ENCODE assay signal across 10 cellular contexts in genomic region chr16:73056911-73057310, GRCh38. TPM values are rescaled to one million over a fixed set of nuclear protein-coding genes. Genes with fewer than 3 reads are reported as not detected.
A peak's percentile ranks its signal among the peaks of the same experiment; 100 is the strongest.
DNase-seq lines count a peak whose midpoint lies in the region; ATAC-seq and TF ChIP-seq lines count a peak whose summit lies in the region.
"Had no signal": no experiment of that assay in that cellular context is flagged by ENCODE, and none has a peak within 500 bp of the region (broad histone marks: within the 10 kb centered on the region; RNA-seq: fewer than 3 reads in every experiment).

No MANE protein-coding gene starts in this region.

- peak overlapping the region; percentile 63 for H3K4me3 ChIP-seq in iPS-20b (ENCODE audit: low read length)

- peaks cover 31% of the 10 kb centered on the region for H3K27me3 Mint-ChIP-seq in T-helper 2 cell treated with Interferon-gamma antibody and Interleukin-4, amounts not matched to agents 5 μg/mL and 100 μg/mL, for 36 hours (ENCODE audit: low read depth)
- peaks cover 54% of the 10 kb centered on the region for H3K27me3 Mint-ChIP-seq in activated CD4-positive, alpha-beta memory T cell treated with anti-CD3 and anti-CD28 coated beads, Interleukin-2, amount 10 ng/mL, durations not matched to agents 7 days and 5 days

- CTCF ChIA-PET in activated CD4-positive, alpha-beta memory T cell treated with anti-CD3 and anti-CD28 coated beads, Interleukin-2, amount 10 ng/mL, durations not matched to agents 7 days and 5 days (lab: Charles Lee): no interaction called here
- CTCF ChIA-PET in GM10248 (lab: Yijun Ruan, JAX): interaction anchor here (0.8 kb wide), 1 partner anchor 55 kb away, joined by 3 read pairs; no protein-coding TSS in a partner anchor

- peaks cover 88% of the 10 kb centered on the region for H3K27me3 ChIP-seq in iPS-20b (ENCODE audit: insufficient read depth, low read length)

- H3K36me3 Mint-ChIP-seq in T-helper 2 cell treated with Interferon-gamma antibody and Interleukin-4, amounts not matched to agents 5 μg/mL and 100 μg/mL, for 36 hours (ENCODE audit: low read depth): no peaks in the 10 kb centered on the region
- no peaks in the 10 kb centered on the region for H3K36me3 Mint-ChIP-seq in activated CD4-positive, alpha-beta memory T cell treated with anti-CD3 and anti-CD28 coated beads, Interleukin-2, amount 10 ng/mL, durations not matched to agents 7 days and 5 days (ENCODE audit: low read depth)

- POLR2A ChIA-PET in activated CD4-positive, alpha-beta memory T cell treated with anti-CD3 and anti-CD28 coated beads, Interleukin-2, amount 10 ng/mL, durations not matched to agents 7 days and 5 days (lab: Charles Lee): no interaction called here
- POLR2A ChIA-PET in GM10248 (lab: Yijun Ruan, JAX): no interaction called here

- peak overlapping the region; percentile 90 for H3K4me3 Mint-ChIP-seq in T-helper 2 cell treated with Interferon-gamma antibody and Interleukin-4, amounts not matched to agents 5 μg/mL and 100 μg/mL, for 36 hours
- peak overlapping the region; percentile 71 for H3K4me3 Mint-ChIP-seq in activated CD4-positive, alpha-beta memory T cell treated with anti-CD3 and anti-CD28 coated beads, Interleukin-2, amount 10 ng/mL, durations not matched to agents 7 days and 5 days

- H3K4me1 ChIP-seq in iPS-20b (ENCODE audit: insufficient read depth, low read length): peaks cover 64% of the 10 kb centered on the region

- H3K27ac ChIP-seq in iPS-20b (ENCODE audit: low read length) (no peak overlapping the region), substantia nigra (ENCODE audit: low read depth, low read length, poor library complexity, severe bottlenecking) (peak overlapping the region; percentile 65)

- H3K4me1 Mint-ChIP-seq in T-helper 2 cell treated with Interferon-gamma antibody and Interleukin-4, amounts not matched to agents 5 μg/mL and 100 μg/mL, for 36 hours (ENCODE audit: low read depth): peaks cover 18% of the 10 kb centered on the region
- H3K4me1 Mint-ChIP-seq in activated CD4-positive, alpha-beta memory T cell treated with anti-CD3 and anti-CD28 coated beads, Interleukin-2, amount 10 ng/mL, durations not matched to agents 7 days and 5 days: peaks cover 13% of the 10 kb centered on the region

- ATAC-seq in GM19467 (IDR thresholded peaks at IDR 0.05; ENCODE audit: unreplicated experiment): no peak

- no peaks in the 10 kb centered on the region for H3K9me3 ChIP-seq in iPS-20b (ENCODE audit: insufficient read depth, low read depth, low read length)

- no peak overlapping the region for H3K27ac Mint-ChIP-seq in T-helper 2 cell treated with Interferon-gamma antibody and Interleukin-4, amounts not matched to agents 5 μg/mL and 100 μg/mL, for 36 hours
- no peak overlapping the region for H3K27ac Mint-ChIP-seq in activated CD4-positive, alpha-beta memory T cell treated with anti-CD3 and anti-CD28 coated beads, Interleukin-2, amount 10 ng/mL, durations not matched to agents 7 days and 5 days
- H3K27ac Mint-ChIP-seq: nephron had no signal

- peak overlapping the region; percentile 31; the same call in 1 of the 2 replicates for H3K9ac ChIP-seq in iPS-20b (ENCODE audit: low read depth, low read length)

- H3K9me3 Mint-ChIP-seq in T-helper 2 cell treated with Interferon-gamma antibody and Interleukin-4, amounts not matched to agents 5 μg/mL and 100 μg/mL, for 36 hours: no peaks in the 10 kb centered on the region
- no peaks in the 10 kb centered on the region for H3K9me3 Mint-ChIP-seq in activated CD4-positive, alpha-beta memory T cell treated with anti-CD3 and anti-CD28 coated beads, Interleukin-2, amount 10 ng/mL, durations not matched to agents 7 days and 5 days
- H3K9me3 Mint-ChIP-seq: nephron had no signal

- TF ChIP-seq CTCF in GM10248 (IDR thresholded peaks at IDR 0.05; ENCODE audit: control extremely low read depth, extremely low read depth, low read depth, missing control alignments): no peak

- no peaks in the 10 kb centered on the region for H3K36me3 ChIP-seq in iPS-20b (ENCODE audit: insufficient read depth, low read depth, low read length)

- DNase-seq in T-helper 2 cell treated with Interferon-gamma antibody and Interleukin-4, amounts not matched to agents 5 μg/mL and 100 μg/mL, for 36 hours (ENCODE audit: low spot score): no peak
- no peak for DNase-seq in T-helper 2 cell
- no peak for DNase-seq in activated CD4-positive, alpha-beta memory T cell treated with anti-CD3 and anti-CD28 coated beads, Interleukin-2, amount 10 ng/mL, durations not matched to agents 7 days and 5 days
- DNase-seq in substantia nigra (lab: John Stamatoyannopoulos, UW): no peak
- DNase-seq in GM10248 (ENCODE audit: extremely low spot score): no peak
- DNase-seq in germinal center (ENCODE audit: low spot score): no peak
- DNase-seq: NCI-H2081 had no signal

RNA-seq across cellular contexts. Expression of gene ZFHX3, which starts 9.0 kb away (rescaled TPM):
- total RNA-seq in activated CD4-positive, alpha-beta memory T cell treated with anti-CD3 and anti-CD28 coated beads, Interleukin-2, amount 10 ng/mL, durations not matched to agents 7 days and 5 days: under 1 TPM; 0.38 to 0.43 TPM
